25 cellular contexts compared by ENCODE assay signal in genomic region chr3:23587513-23587912, GRCh38.
"Had no signal": no experiment of that assay in that cellular context is flagged by ENCODE, and none has a peak within 500 bp of the region (broad histone marks: within the 10 kb centered on the region; RNA-seq: fewer than 3 reads in every experiment).

No MANE protein-coding gene starts in this region.

- ATAC-seq: effector memory CD8-positive, alpha-beta T cell; esophagus mucosa; gastrocnemius medialis; heart right ventricle; left cardiac atrium; left lung; left ventricle myocardium superior; lower lobe of right lung had no signal

- DNase-seq: colonic mucosa; cortex of kidney; effector CD8-positive, alpha-beta T cell; effector memory CD8-positive, alpha-beta T cell; endodermal cell; erythroblast; esophagus squamous epithelium; foreskin fibroblast; foreskin melanocyte; gastrocnemius medialis; glutamatergic neuron; head of caudate nucleus; heart right ventricle; hippocampal formation; left cardiac atrium; left lung; left ventricle myocardium superior; lower lobe of right lung; mesendoderm; midbrain had no signal

- H3K4me1 ChIP-seq: colonic mucosa, esophagus squamous epithelium, left lung, lower lobe of right lung had no signal

- H3K27me3 ChIP-seq: colonic mucosa, esophagus squamous epithelium, gastrocnemius medialis, heart right ventricle, left lung had no signal

- H3K9me3 ChIP-seq: colonic mucosa, esophagus squamous epithelium, gastrocnemius medialis, left lung, lower lobe of right lung had no signal

- FAIRE-seq: endometrium, islet of Langerhans, keratinocyte had no signal

- H3K27ac ChIP-seq: colonic mucosa, epithelial cell of prostate, esophagus squamous epithelium, gastrocnemius medialis, heart right ventricle, left lung, lower lobe of right lung had no signal

- H3K4me3 ChIP-seq: colonic mucosa, esophagus squamous epithelium, gastrocnemius medialis, heart right ventricle, left lung, lower lobe of right lung had no signal

- H3K36me3 ChIP-seq: colonic mucosa, esophagus squamous epithelium, gastrocnemius medialis, heart right ventricle, left lung, lower lobe of right lung had no signal
